ENCODE assay signal across 27 cellular contexts in the genomic region with DNA sequence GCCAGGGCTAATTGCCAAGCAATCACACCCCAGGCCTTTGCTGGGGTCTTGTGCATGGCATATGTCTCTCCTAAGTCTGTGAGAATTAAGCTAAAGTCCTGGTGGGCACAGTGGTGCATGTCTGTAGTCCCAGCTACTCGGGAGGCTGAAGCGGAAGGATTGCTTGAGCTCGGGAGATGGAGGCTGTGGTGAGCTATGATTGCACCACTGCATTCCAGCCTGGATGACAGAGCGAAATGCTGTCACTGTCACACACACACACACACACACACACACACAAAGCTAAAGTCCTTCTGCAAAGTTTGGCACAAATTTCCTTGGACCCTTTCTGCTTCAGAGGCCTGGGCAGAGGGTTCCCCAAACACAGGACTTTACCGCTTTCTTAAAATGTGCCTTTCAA.
"Had no signal": no experiment of that assay in that cellular context is flagged by ENCODE, and none has a peak within 500 bp of the region (broad histone marks: within the 10 kb centered on the region; RNA-seq: fewer than 3 reads in every experiment).

No MANE protein-coding gene starts in this region.

- FAIRE-seq: keratinocyte, pancreas, urothelium cell line had no signal

- H3K4me3 ChIP-seq: lower lobe of right lung, pancreas, prostate gland, smooth muscle cell, tibial nerve, upper lobe of left lung had no signal

- H3K9me3 ChIP-seq: lower lobe of right lung, pancreas, prostate gland, tibial nerve, upper lobe of left lung had no signal

- H3K36me3 ChIP-seq: lower lobe of right lung, pancreas, prostate gland, tibial nerve, upper lobe of left lung had no signal

- ATAC-seq: left cardiac atrium; left lobe of liver; lower lobe of right lung; naive thymus-derived CD8-positive, alpha-beta T cell; pancreas; right cardiac atrium; stimulated activated memory B cell treated with anti-CD40 and anti-IgM and Interleukin-4, amounts not matched to agents 10 μg/mL and 1 μg/mL and 100 μg/mL, for 72 hours; stimulated activated naive CD8-positive, alpha-beta T cell treated with anti-CD3 and anti-CD28 coated beads, Interleukin-15, amount 100 ng/mL, for 72 hours had no signal

- H3K4me1 ChIP-seq: lower lobe of right lung, pancreas, prostate gland, upper lobe of left lung had no signal

- DNase-seq: hippocampal formation; kidney glomerular epithelial cell; left cardiac atrium; lower lobe of right lung; mammary epithelial cell; mesenchymal stem cell; naive thymus-derived CD8-positive, alpha-beta T cell; nucleus accumbens; pancreas; posterior cingulate gyrus; retina; right cardiac atrium; stimulated activated CD4-positive, alpha-beta T cell treated with anti-CD3 and anti-CD28 coated beads, Interleukin-1b, Interleukin-23, amount 100 ng/mL, for 48 hours; stimulated activated CD4-positive, alpha-beta T cell treated with anti-CD3 and anti-CD28 coated beads, Interleukin-2, amount 100 ng/mL, for 48 hours; stimulated activated CD4-positive, alpha-beta T cell treated with anti-CD3 and anti-CD28 coated beads, Interleukin-4, amount 100 ng/mL, for 4 hours; stimulated activated CD8-positive, alpha-beta memory T cell treated with anti-CD3 and anti-CD28 coated beads, Interleukin-4, amount 100 ng/mL, for 48 hours; stimulated activated naive CD4-positive, alpha-beta T cell treated with Interleukin-2 at 50 U/mL for 16 hours; stimulated activated naive CD8-positive, alpha-beta T cell treated with anti-CD3 and anti-CD28 coated beads, Interleukin-15, amount 100 ng/mL, for 72 hours; substantia nigra; upper lobe of left lung had no signal

- H3K4me2 ChIP-seq: smooth muscle cell had no signal

- H3K27me3 ChIP-seq: pancreas, upper lobe of left lung had no signal

- H3K27ac ChIP-seq: lower lobe of right lung, pancreas, prostate gland, tibial nerve, upper lobe of left lung had no signal
